1 cellular context compared by ENCODE assay signal in genomic region chr9:92790542-92791527, GRCh38.
TF ChIP-seq lines count a peak whose summit lies in the region.

No MANE protein-coding gene starts in this region.

TF ChIP-seq in GM12878, 131 proteins besides CTCF, POLR2A, EP300 and RAD21 (continued from another document):
- TF ChIP-seq KAT2A (conservative IDR thresholded peaks at IDR 0.05; ENCODE audit: control insufficient read depth, low read depth, low read length): no peak
- no peak for TF ChIP-seq MTA3 (IDR thresholded peaks at IDR 0.05; ENCODE audit: borderline replicate concordance, low read length)
- no peak for TF ChIP-seq SUPT20H (IDR thresholded peaks at IDR 0.05; ENCODE audit: borderline replicate concordance, control insufficient read depth, low read depth, low read length)
- TF ChIP-seq WRNIP1 (IDR thresholded peaks at IDR 0.05; ENCODE audit: borderline replicate concordance, low read depth, low read length): no peak
- TF ChIP-seq RBBP5 (conservative IDR thresholded peaks at IDR 0.05): no peak
- TF ChIP-seq, protein P1, sequence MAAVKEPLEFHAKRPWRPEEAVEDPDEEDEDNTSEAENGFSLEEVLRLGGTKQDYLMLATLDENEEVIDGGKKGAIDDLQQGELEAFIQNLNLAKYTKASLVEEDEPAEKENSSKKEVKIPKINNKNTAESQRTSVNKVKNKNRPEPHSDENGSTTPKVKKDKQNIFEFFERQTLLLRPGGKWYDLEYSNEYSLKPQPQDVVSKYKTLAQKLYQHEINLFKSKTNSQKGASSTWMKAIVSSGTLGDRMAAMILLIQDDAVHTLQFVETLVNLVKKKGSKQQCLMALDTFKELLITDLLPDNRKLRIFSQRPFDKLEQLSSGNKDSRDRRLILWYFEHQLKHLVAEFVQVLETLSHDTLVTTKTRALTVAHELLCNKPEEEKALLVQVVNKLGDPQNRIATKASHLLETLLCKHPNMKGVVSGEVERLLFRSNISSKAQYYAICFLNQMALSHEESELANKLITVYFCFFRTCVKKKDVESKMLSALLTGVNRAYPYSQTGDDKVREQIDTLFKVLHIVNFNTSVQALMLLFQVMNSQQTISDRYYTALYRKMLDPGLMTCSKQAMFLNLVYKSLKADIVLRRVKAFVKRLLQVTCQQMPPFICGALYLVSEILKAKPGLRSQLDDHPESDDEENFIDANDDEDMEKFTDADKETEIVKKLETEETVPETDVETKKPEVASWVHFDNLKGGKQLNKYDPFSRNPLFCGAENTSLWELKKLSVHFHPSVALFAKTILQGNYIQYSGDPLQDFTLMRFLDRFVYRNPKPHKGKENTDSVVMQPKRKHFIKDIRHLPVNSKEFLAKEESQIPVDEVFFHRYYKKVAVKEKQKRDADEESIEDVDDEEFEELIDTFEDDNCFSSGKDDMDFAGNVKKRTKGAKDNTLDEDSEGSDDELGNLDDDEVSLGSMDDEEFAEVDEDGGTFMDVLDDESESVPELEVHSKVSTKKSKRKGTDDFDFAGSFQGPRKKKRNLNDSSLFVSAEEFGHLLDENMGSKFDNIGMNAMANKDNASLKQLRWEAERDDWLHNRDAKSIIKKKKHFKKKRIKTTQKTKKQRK (IDR thresholded peaks at IDR 0.05; ENCODE audit: low read depth, low read length): no peak
- TF ChIP-seq ZBTB4 (CRISPR knock-in tag; IDR thresholded peaks at IDR 0.05): no peak
- no peak for TF ChIP-seq JUND (IDR thresholded peaks at IDR 0.05; ENCODE audit: low read depth, low read length)
- no peak for TF ChIP-seq SREBF2 (IDR thresholded peaks at IDR 0.05; ENCODE audit: low read length)
- TF ChIP-seq NKRF (conservative IDR thresholded peaks at IDR 0.05): no peak
- no peak for TF ChIP-seq EZH2 (IDR thresholded peaks at IDR 0.05; ENCODE audit: borderline replicate concordance, control insufficient read depth, low read depth, low read length)
- peak; percentile 74 for TF ChIP-seq JUNB (IDR thresholded peaks at IDR 0.05)
- TF ChIP-seq, protein P2, sequence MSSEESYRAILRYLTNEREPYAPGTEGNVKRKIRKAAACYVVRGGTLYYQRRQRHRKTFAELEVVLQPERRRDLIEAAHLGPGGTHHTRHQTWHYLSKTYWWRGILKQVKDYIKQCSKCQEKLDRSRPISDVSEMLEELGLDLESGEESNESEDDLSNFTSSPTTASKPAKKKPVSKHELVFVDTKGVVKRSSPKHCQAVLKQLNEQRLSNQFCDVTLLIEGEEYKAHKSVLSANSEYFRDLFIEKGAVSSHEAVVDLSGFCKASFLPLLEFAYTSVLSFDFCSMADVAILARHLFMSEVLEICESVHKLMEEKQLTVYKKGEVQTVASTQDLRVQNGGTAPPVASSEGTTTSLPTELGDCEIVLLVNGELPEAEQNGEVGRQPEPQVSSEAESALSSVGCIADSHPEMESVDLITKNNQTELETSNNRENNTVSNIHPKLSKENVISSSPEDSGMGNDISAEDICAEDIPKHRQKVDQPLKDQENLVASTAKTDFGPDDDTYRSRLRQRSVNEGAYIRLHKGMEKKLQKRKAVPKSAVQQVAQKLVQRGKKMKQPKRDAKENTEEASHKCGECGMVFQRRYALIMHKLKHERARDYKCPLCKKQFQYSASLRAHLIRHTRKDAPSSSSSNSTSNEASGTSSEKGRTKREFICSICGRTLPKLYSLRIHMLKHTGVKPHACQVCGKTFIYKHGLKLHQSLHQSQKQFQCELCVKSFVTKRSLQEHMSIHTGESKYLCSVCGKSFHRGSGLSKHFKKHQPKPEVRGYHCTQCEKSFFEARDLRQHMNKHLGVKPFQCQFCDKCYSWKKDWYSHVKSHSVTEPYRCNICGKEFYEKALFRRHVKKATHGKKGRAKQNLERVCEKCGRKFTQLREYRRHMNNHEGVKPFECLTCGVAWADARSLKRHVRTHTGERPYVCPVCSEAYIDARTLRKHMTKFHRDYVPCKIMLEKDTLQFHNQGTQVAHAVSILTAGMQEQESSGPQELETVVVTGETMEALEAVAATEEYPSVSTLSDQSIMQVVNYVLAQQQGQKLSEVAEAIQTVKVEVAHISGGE (CRISPR knock-in tag; IDR thresholded peaks at IDR 0.05): no peak
- no peak for TF ChIP-seq STAT1 (conservative IDR thresholded peaks at IDR 0.05)
- TF ChIP-seq, protein P3, sequence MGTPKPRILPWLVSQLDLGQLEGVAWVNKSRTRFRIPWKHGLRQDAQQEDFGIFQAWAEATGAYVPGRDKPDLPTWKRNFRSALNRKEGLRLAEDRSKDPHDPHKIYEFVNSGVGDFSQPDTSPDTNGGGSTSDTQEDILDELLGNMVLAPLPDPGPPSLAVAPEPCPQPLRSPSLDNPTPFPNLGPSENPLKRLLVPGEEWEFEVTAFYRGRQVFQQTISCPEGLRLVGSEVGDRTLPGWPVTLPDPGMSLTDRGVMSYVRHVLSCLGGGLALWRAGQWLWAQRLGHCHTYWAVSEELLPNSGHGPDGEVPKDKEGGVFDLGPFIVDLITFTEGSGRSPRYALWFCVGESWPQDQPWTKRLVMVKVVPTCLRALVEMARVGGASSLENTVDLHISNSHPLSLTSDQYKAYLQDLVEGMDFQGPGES (IDR thresholded peaks at IDR 0.05): no peak
- TF ChIP-seq ASH2L (IDR thresholded peaks at IDR 0.05; ENCODE audit: borderline replicate concordance, low read depth): no peak
- TF ChIP-seq POLR2AphosphoS2 (IDR thresholded peaks at IDR 0.05; ENCODE audit: low read depth, low read length): no peak
- TF ChIP-seq, protein P4, sequence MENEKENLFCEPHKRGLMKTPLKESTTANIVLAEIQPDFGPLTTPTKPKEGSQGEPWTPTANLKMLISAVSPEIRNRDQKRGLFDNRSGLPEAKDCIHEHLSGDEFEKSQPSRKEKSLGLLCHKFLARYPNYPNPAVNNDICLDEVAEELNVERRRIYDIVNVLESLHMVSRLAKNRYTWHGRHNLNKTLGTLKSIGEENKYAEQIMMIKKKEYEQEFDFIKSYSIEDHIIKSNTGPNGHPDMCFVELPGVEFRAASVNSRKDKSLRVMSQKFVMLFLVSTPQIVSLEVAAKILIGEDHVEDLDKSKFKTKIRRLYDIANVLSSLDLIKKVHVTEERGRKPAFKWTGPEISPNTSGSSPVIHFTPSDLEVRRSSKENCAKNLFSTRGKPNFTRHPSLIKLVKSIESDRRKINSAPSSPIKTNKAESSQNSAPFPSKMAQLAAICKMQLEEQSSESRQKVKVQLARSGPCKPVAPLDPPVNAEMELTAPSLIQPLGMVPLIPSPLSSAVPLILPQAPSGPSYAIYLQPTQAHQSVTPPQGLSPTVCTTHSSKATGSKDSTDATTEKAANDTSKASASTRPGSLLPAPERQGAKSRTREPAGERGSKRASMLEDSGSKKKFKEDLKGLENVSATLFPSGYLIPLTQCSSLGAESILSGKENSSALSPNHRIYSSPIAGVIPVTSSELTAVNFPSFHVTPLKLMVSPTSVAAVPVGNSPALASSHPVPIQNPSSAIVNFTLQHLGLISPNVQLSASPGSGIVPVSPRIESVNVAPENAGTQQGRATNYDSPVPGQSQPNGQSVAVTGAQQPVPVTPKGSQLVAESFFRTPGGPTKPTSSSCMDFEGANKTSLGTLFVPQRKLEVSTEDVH (IDR thresholded peaks at IDR 0.05; ENCODE audit: low read depth, partially characterized antibody): no peak
- TF ChIP-seq BCLAF1 (IDR thresholded peaks at IDR 0.05): no peak
